In the genomic region with DNA sequence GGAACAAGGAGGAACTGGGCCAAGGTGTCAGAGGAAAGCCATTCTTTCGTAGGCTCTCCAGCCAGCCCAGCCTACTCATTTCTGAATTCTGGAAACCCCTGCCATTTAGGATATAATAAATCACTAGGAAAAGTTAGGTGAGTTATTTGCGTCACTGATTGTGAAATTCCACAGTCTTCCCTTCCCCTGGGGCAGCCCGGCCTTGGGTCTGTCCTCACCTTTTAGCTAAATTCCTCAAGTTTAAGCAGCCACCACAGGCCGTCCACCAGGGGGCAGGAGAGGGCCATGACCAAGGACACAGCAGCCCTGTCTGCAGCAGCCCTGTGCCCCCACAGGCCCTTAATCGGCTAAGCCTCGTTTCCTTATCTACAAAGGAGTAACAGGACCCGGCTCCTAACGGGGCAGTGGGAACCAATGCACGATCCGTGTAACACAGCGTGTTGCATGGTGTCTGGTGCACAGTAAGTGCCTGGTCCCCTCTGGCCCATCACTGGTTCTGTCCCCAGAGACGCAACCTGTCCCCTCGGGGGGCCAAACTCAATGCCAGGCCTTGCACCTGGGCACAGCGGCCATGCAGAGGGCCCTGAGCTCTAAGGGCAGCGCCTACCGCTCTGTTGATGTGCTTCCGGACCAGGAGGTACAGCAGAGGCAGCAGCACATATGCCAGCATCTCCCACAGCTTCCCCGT, we compare ENCODE assay signal across 1 cellular context.
TF ChIP-seq lines count a peak whose summit lies in the region.

No MANE protein-coding gene starts in this region.

TF ChIP-seq in K562, 482 proteins besides CTCF, POLR2A, EP300 and RAD21:
- 0 out of 4 replicates have a peak, but pooled peaks of 1 of the 2 experiments have one; percentile 29 for TF ChIP-seq BCLAF1 (IDR thresholded peaks at IDR 0.05; ENCODE audit: borderline replicate concordance in 1 of 2, control insufficient read depth in 1 of 2, low read depth in 2 of 2, low read length in 1 of 2)
- 0 out of 2 replicates have a peak, but pooled peaks have one; percentile 13 for TF ChIP-seq RHOXF2B (CRISPR knock-in tag; conservative IDR thresholded peaks at IDR 0.05)
- TF ChIP-seq MXI1 (IDR thresholded peaks at IDR 0.05; ENCODE audit: low read depth, low read length) = no peak
- TF ChIP-seq CEBPB (tag; IDR thresholded peaks at IDR 0.05) = peak; percentile 58
- TF ChIP-seq MAZ (CRISPR knock-in tag; conservative IDR thresholded peaks at IDR 0.05 in 1 of 2, IDR thresholded peaks at IDR 0.05 in 1 of 2) = peak; percentile 40 to 45; a peak in 2 of 4 replicates
- peak; percentile 34; the same call in 1 of the 2 replicates for TF ChIP-seq TEAD4 (IDR thresholded peaks at IDR 0.05; ENCODE audit: low read length)
- TF ChIP-seq TEAD4 (CRISPR knock-in tag; IDR thresholded peaks at IDR 0.05; ENCODE audit: borderline replicate concordance) = no peak
- 0 out of 4 replicates have a peak, but pooled peaks of 1 of the 2 experiments have one; percentile 38 for TF ChIP-seq TEAD1 (CRISPR knock-in tag; IDR thresholded peaks at IDR 0.05)
- TF ChIP-seq YY1 (IDR thresholded peaks at IDR 0.05; ENCODE audit: borderline replicate concordance in 1 of 3, control insufficient read depth in 1 of 3, extremely low read depth in 1 of 3, insufficient read depth in 3 of 3, insufficient read length in 1 of 3, insufficient replicate concordance in 2 of 3, low read depth in 1 of 3, low read length in 2 of 3) = peak in 1 of 3 experiments; percentile 43
- TF ChIP-seq, protein P1, sequence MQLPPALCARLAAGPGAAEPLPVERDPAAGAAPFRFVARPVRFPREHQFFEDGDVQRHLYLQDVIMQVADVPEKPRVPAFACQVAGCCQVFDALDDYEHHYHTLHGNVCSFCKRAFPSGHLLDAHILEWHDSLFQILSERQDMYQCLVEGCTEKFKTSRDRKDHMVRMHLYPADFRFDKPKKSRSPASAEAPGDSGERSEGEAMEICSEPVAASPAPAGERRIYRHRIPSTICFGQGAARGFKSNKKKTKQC (CRISPR knock-in tag; IDR thresholded peaks at IDR 0.05) = 0 out of 2 replicates have a peak, but pooled peaks have one; percentile 17
- peak; percentile 47; the same call in 1 of the 2 replicates for TF ChIP-seq CREM (IDR thresholded peaks at IDR 0.05; ENCODE audit: low read depth)
- no peak for TF ChIP-seq CEBPG (CRISPR knock-in tag; IDR thresholded peaks at IDR 0.05)
- peak in 1 of 2 experiments; percentile 67; a peak in 3 of 4 replicates for TF ChIP-seq CEBPG (tag; conservative IDR thresholded peaks at IDR 0.05 in 1 of 2, IDR thresholded peaks at IDR 0.05 in 1 of 2)
- peak; percentile 53 for TF ChIP-seq KLF16 (IDR thresholded peaks at IDR 0.05)
- no peak for TF ChIP-seq RBM39 (optimal IDR thresholded peaks at IDR 0.05; ENCODE audit: low read depth, low read length)
- TF ChIP-seq, protein P2, sequence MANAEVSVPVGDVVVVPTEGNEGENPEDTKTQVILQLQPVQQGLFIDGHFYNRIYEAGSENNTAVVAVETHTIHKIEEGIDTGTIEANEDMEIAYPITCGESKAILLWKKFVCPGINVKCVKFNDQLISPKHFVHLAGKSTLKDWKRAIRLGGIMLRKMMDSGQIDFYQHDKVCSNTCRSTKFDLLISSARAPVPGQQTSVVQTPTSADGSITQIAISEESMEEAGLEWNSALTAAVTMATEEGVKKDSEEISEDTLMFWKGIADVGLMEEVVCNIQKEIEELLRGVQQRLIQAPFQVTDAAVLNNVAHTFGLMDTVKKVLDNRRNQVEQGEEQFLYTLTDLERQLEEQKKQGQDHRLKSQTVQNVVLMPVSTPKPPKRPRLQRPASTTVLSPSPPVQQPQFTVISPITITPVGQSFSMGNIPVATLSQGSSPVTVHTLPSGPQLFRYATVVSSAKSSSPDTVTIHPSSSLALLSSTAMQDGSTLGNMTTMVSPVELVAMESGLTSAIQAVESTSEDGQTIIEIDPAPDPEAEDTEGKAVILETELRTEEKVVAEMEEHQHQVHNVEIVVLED (CRISPR knock-in tag; IDR thresholded peaks at IDR 0.05) = no peak
- no peak for TF ChIP-seq CBX2 (IDR thresholded peaks at IDR 0.05; ENCODE audit: insufficient read depth, low read length, poor library complexity, severe bottlenecking)
- peak; percentile 36; the same call in 1 of the 2 replicates for TF ChIP-seq JUND (IDR thresholded peaks at IDR 0.05; ENCODE audit: borderline replicate concordance, low read depth, low read length)
- TF ChIP-seq JUND (tag; IDR thresholded peaks at IDR 0.05; ENCODE audit: borderline replicate concordance, low read depth, low read length) = no peak; the same call in 2 of the 3 replicates
- peak; percentile 24; the same call in 1 of the 2 replicates for TF ChIP-seq VEZF1 (CRISPR knock-in tag; IDR thresholded peaks at IDR 0.05)
- peak; percentile 68; the same call in 1 of the 2 replicates for TF ChIP-seq STAG1 (CRISPR knock-in tag; IDR thresholded peaks at IDR 0.05; ENCODE audit: borderline replicate concordance)
- TF ChIP-seq, protein P3, sequence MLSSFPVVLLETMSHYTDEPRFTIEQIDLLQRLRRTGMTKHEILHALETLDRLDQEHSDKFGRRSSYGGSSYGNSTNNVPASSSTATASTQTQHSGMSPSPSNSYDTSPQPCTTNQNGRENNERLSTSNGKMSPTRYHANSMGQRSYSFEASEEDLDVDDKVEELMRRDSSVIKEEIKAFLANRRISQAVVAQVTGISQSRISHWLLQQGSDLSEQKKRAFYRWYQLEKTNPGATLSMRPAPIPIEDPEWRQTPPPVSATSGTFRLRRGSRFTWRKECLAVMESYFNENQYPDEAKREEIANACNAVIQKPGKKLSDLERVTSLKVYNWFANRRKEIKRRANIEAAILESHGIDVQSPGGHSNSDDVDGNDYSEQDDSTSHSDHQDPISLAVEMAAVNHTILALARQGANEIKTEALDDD (IDR thresholded peaks at IDR 0.05) = no peak
- TF ChIP-seq KLF13 (tag; IDR thresholded peaks at IDR 0.05; ENCODE audit: borderline replicate concordance, low read depth) = 0 out of 2 replicates have a peak, but pooled peaks have one; percentile 16
- TF ChIP-seq ID3 (CRISPR knock-in tag; IDR thresholded peaks at IDR 0.05) = no peak
- 0 out of 2 replicates have a peak, but pooled peaks have one; percentile 25 for TF ChIP-seq ID3 (tag; IDR thresholded peaks at IDR 0.05)
- TF ChIP-seq GTF2E2 (tag; IDR thresholded peaks at IDR 0.05) = no peak
- 0 out of 2 replicates have a peak, but pooled peaks have one; percentile 18 for TF ChIP-seq SOX6 (IDR thresholded peaks at IDR 0.05)
- 0 out of 2 replicates have a peak, but pooled peaks have one; percentile 22 for TF ChIP-seq ELF4 (CRISPR knock-in tag; IDR thresholded peaks at IDR 0.05)
- no peak for TF ChIP-seq CHD2 (IDR thresholded peaks at IDR 0.05; ENCODE audit: low read depth, low read length)
- no peak for TF ChIP-seq ZNF354B (CRISPR knock-in tag; IDR thresholded peaks at IDR 0.05)
- no peak for TF ChIP-seq ZNF561 (CRISPR knock-in tag; conservative IDR thresholded peaks at IDR 0.05)
- TF ChIP-seq ZNF445 (CRISPR knock-in tag; IDR thresholded peaks at IDR 0.05; ENCODE audit: low read depth) = no peak
- TF ChIP-seq CTBP1 (IDR thresholded peaks at IDR 0.05; ENCODE audit: borderline replicate concordance) = peak; percentile 25; the same call in 1 of the 2 replicates
- TF ChIP-seq ZNF583 (CRISPR knock-in tag; IDR thresholded peaks at IDR 0.05) = 0 out of 2 replicates have a peak, but pooled peaks have one; percentile 21
- peak; percentile 81; the same call in 1 of the 2 replicates for TF ChIP-seq XRCC5 (IDR thresholded peaks at IDR 0.05; ENCODE audit: low read depth, low read length)
- peak; percentile 72 for TF ChIP-seq RB1 (IDR thresholded peaks at IDR 0.05; ENCODE audit: low read depth)
- TF ChIP-seq MAFK (IDR thresholded peaks at IDR 0.05; ENCODE audit: low read length) = no peak
- 0 out of 2 replicates have a peak, but pooled peaks have one; percentile 48 for TF ChIP-seq EZH2 (IDR thresholded peaks at IDR 0.05; ENCODE audit: borderline replicate concordance, low read depth, low read length)
- peak; percentile 65; the same call in 1 of the 2 replicates for TF ChIP-seq CC2D1A (IDR thresholded peaks at IDR 0.05)
- 0 out of 2 replicates have a peak, but pooled peaks have one; percentile 11 for TF ChIP-seq HCFC1 (IDR thresholded peaks at IDR 0.05; ENCODE audit: low read depth, low read length)
- TF ChIP-seq SMC3 (conservative IDR thresholded peaks at IDR 0.05; ENCODE audit: insufficient read depth, low read depth, low read length) = peak; percentile 92
- TF ChIP-seq, protein P4, sequence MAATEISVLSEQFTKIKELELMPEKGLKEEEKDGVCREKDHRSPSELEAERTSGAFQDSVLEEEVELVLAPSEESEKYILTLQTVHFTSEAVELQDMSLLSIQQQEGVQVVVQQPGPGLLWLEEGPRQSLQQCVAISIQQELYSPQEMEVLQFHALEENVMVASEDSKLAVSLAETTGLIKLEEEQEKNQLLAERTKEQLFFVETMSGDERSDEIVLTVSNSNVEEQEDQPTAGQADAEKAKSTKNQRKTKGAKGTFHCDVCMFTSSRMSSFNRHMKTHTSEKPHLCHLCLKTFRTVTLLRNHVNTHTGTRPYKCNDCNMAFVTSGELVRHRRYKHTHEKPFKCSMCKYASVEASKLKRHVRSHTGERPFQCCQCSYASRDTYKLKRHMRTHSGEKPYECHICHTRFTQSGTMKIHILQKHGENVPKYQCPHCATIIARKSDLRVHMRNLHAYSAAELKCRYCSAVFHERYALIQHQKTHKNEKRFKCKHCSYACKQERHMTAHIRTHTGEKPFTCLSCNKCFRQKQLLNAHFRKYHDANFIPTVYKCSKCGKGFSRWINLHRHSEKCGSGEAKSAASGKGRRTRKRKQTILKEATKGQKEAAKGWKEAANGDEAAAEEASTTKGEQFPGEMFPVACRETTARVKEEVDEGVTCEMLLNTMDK (IDR thresholded peaks at IDR 0.05; ENCODE audit: borderline replicate concordance, insufficient read depth, low read depth, low read length, poor library complexity, severe bottlenecking) = peak; percentile 29
- peak; percentile 92 for TF ChIP-seq DEAF1 (CRISPR knock-in tag; IDR thresholded peaks at IDR 0.05)
- peak; percentile 78 for TF ChIP-seq ARID2 (IDR thresholded peaks at IDR 0.05)
- TF ChIP-seq NUFIP1 (IDR thresholded peaks at IDR 0.05; ENCODE audit: partially characterized antibody) = no peak
- no peak for TF ChIP-seq E2F3 (CRISPR knock-in tag; IDR thresholded peaks at IDR 0.05)
- TF ChIP-seq KDM4B (IDR thresholded peaks at IDR 0.05; ENCODE audit: borderline replicate concordance in 2 of 2, low read depth in 1 of 2) = 0 out of 4 replicates have a peak, but pooled peaks of 1 of the 2 experiments have one; percentile 37
